1 cellular context compared by ENCODE assay signal in genomic region chr1:30747028-30748008, GRCh38.
TF ChIP-seq lines count a peak whose summit lies in the region.

No MANE protein-coding gene starts in this region.

TF ChIP-seq in H1, 55 proteins besides CTCF, POLR2A, EP300 and RAD21:
- TF ChIP-seq E2F6 (IDR thresholded peaks at IDR 0.05) (0 out of 2 replicates have a peak, but pooled peaks have one; percentile 14), CBX8 (IDR thresholded peaks at IDR 0.05; ENCODE audit: borderline replicate concordance, low read depth, low read length) (no peak)
